In the genomic region with DNA sequence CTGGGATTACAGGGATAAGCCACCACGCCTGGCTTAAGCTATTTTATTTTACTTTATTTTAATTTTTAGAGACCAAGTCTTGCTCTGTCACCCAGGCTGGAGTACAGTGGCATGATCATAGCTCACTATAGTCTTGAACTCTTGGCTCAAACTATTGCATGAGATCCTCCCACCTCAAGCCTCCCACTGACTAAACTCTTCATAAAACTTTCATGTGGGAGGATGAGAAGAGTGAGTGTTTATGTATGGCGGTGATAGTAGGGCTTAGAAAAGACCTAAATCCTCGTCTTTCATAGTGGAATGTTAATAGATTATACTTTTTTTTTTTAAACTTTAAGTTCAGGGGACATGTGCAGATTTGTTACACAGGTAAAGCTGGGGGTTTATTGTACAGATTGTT, we compare ENCODE assay signal across 17 cellular contexts.
"Had no signal": no experiment of that assay in that cellular context is flagged by ENCODE, and none has a peak within 500 bp of the region (broad histone marks: within the 10 kb centered on the region; RNA-seq: fewer than 3 reads in every experiment).

No MANE protein-coding gene starts in this region.

- H3K27ac ChIP-seq: stomach, suprapubic skin, testis, thoracic aorta, thyroid gland, tibial artery, tibial nerve, transverse colon, upper lobe of left lung, upper lobe of right lung, uterus, vagina had no signal

- ATAC-seq: stimulated activated effector memory CD8-positive, alpha-beta T cell treated with anti-CD3 and anti-CD28 coated beads, Interleukin-12 subunit alpha, Interleukin-12 subunit beta, amount 100 ng/mL, for 72 hours; stimulated activated memory B cell treated with anti-CD40 and anti-IgM and Interleukin-4, amounts not matched to agents 10 μg/mL and 1 μg/mL and 100 μg/mL, for 72 hours; stimulated activated naive B cell treated with anti-CD40 and anti-IgM and Interleukin-4, amounts not matched to agents 10 μg/mL and 1 μg/mL and 100 μg/mL, for 72 hours; stimulated activated naive CD8-positive, alpha-beta T cell treated with anti-CD3 and anti-CD28 coated beads, Interleukin-15, amount 100 ng/mL, for 72 hours; stimulated activated naive CD8-positive, alpha-beta T cell treated with anti-CD3 and anti-CD28 coated beads, Interleukin-15, Interleukin-2, amounts not matched to agents 100 U/mL and 50 U/mL, for 24 hours; upper lobe of right lung had no signal

- H3K4me3 ChIP-seq: stomach, suprapubic skin, testis, thoracic aorta, thyroid gland, tibial artery, tibial nerve, transverse colon, upper lobe of left lung, upper lobe of right lung, uterus, vagina had no signal

- H3K36me3 ChIP-seq: stomach, suprapubic skin, thoracic aorta, thyroid gland, tibial artery, tibial nerve, transverse colon, upper lobe of left lung, upper lobe of right lung, uterus, vagina had no signal

- H3K9me3 ChIP-seq: stomach, suprapubic skin, testis, thoracic aorta, thyroid gland, tibial artery, transverse colon, upper lobe of left lung, upper lobe of right lung, uterus, vagina had no signal

- H3K4me1 ChIP-seq: stomach, suprapubic skin, testis, thyroid gland, tibial artery, tibial nerve, transverse colon, upper lobe of left lung, upper lobe of right lung, uterus, vagina had no signal
